In the genomic region with DNA sequence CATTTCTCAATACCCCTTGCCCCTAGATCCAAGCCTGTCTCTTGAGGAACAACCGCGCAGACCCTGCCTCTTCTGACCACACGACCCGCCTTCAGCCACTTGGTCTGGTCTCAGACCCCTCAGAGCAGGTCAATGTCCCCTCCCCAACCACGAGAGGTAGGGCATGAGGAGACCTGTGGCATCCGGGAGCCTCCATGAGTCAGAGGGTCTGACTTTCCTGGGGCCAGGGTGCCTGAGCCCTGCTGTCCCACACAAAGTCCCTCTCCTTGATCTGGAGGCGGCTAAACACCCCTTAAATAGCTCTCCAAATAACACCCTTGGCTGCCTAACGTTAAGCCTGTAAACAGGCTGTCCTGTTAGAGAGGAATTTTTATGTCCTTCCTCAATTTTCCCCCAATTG, we compare ENCODE assay signal across 17 cellular contexts.
"Had no signal": no experiment of that assay in that cellular context is flagged by ENCODE, and none has a peak within 500 bp of the region (broad histone marks: within the 10 kb centered on the region; RNA-seq: fewer than 3 reads in every experiment).

No MANE protein-coding gene starts in this region.

- ATAC-seq: activated CD4-positive, CD25-positive, alpha-beta regulatory T cell treated with anti-CD3 and anti-CD28 coated beads, Interleukin-2, amount 50 U/mL, for 24 hours; foreskin keratinocyte; mucosa of descending colon; pancreas; SK-N-SH treated with all-trans-retinoic acid at 6 μM for 48 hours; stimulated activated naive CD8-positive, alpha-beta T cell treated with anti-CD3 and anti-CD28 coated beads, Interleukin-15, amount 100 ng/mL, for 72 hours; upper lobe of right lung had no signal

- H3K27ac ChIP-seq: ascending aorta, esophagus squamous epithelium, foreskin keratinocyte, pancreas, testis, upper lobe of right lung had no signal

- H3K27me3 Mint-ChIP-seq: activated CD4-positive, alpha-beta memory T cell treated with anti-CD3 and anti-CD28 coated beads for 36 hours; activated naive CD4-positive, alpha-beta T cell treated with anti-CD3 and anti-CD28 coated beads, Interleukin-2, amount 10 ng/mL, durations not matched to agents 7 days and 5 days; stimulated activated naive CD8-positive, alpha-beta T cell treated with anti-CD3 and anti-CD28 coated beads, Interleukin-15, amount 100 ng/mL, for 72 hours had no signal

- DNase-seq: activated CD4-positive, alpha-beta memory T cell treated with anti-CD3 and anti-CD28 coated beads for 36 hours; activated naive CD4-positive, alpha-beta T cell treated with anti-CD3 and anti-CD28 coated beads, Interleukin-2, amount 10 ng/mL, durations not matched to agents 7 days and 5 days; esophagus squamous epithelium; foreskin keratinocyte; left colon; mammary epithelial cell; stimulated activated CD4-positive, alpha-beta T cell treated with anti-CD3 and anti-CD28 coated beads, Interleukin-15, amount 100 ng/mL, for 24 hours; stimulated activated CD4-positive, alpha-beta T cell treated with anti-CD3 and anti-CD28 coated beads, Interleukin-4, amount 100 ng/mL, for 24 hours; stimulated activated naive CD8-positive, alpha-beta T cell treated with anti-CD3 and anti-CD28 coated beads, Interleukin-15, amount 100 ng/mL, for 72 hours; testis; upper lobe of right lung had no signal

- H3K27me3 ChIP-seq: testis had no signal

- H3K9me3 ChIP-seq: ascending aorta, esophagus squamous epithelium, mucosa of descending colon, pancreas, testis, upper lobe of right lung had no signal

- H3K4me3 Mint-ChIP-seq: activated CD4-positive, alpha-beta memory T cell treated with anti-CD3 and anti-CD28 coated beads for 36 hours; activated naive CD4-positive, alpha-beta T cell treated with anti-CD3 and anti-CD28 coated beads, Interleukin-2, amount 10 ng/mL, durations not matched to agents 7 days and 5 days; stimulated activated naive CD8-positive, alpha-beta T cell treated with anti-CD3 and anti-CD28 coated beads, Interleukin-15, amount 100 ng/mL, for 72 hours had no signal

- H3K4me3 ChIP-seq: ascending aorta, mucosa of descending colon, pancreas, testis, upper lobe of right lung had no signal

- H3K4me1 ChIP-seq: foreskin keratinocyte had no signal

- H3K36me3 ChIP-seq: ascending aorta, esophagus squamous epithelium, pancreas, upper lobe of right lung had no signal

- H3K27ac Mint-ChIP-seq: activated CD4-positive, alpha-beta memory T cell treated with anti-CD3 and anti-CD28 coated beads for 36 hours; activated T-helper 2 cell treated with anti-CD3 and anti-CD28 coated beads, Interferon-gamma antibody, Interleukin-2, Interleukin-4, amounts not matched to agents 10 μg/mL and 5 μg/mL and 100 μg/mL, durations not matched to agents 14 hours and 24 hours and 36 hours had no signal

- H3K9me3 Mint-ChIP-seq: activated CD4-positive, alpha-beta memory T cell treated with anti-CD3 and anti-CD28 coated beads for 36 hours; activated naive CD4-positive, alpha-beta T cell treated with anti-CD3 and anti-CD28 coated beads, Interleukin-2, amount 10 ng/mL, durations not matched to agents 7 days and 5 days; activated T-helper 2 cell treated with anti-CD3 and anti-CD28 coated beads, Interferon-gamma antibody, Interleukin-2, Interleukin-4, amounts not matched to agents 10 μg/mL and 5 μg/mL and 100 μg/mL, durations not matched to agents 14 hours and 24 hours and 36 hours; stimulated activated naive CD8-positive, alpha-beta T cell treated with anti-CD3 and anti-CD28 coated beads, Interleukin-15, amount 100 ng/mL, for 72 hours had no signal
